Comparison of ENCODE assay signal across 10 cellular contexts in the genomic region with DNA sequence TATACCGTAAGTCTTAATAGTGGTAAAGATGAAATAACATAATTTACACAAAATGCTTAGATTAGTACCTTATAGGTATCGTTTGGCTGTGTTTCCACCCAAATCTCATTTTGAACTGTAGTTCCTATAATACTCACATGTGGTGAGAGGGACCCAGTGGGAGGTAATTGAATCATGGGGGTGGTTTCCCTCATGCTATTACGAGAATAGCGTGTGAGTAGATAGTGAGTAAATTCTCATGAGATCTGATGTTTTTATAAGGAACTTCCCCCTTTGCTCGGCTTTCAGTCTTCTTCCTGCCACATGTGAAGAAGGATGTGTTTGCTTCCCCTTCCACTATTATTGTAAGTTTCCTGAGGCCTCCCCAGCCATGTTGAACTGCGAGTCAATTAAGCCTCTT.
DNase-seq lines count a peak whose midpoint lies in the region; ATAC-seq, FAIRE-seq and TF ChIP-seq lines count a peak whose summit lies in the region.
"Had no signal": no experiment of that assay in that cellular context is flagged by ENCODE, and none has a peak within 500 bp of the region (broad histone marks: within the 10 kb centered on the region; RNA-seq: fewer than 3 reads in every experiment).

No MANE protein-coding gene starts in this region.

- ATAC-seq in GM18873 (IDR thresholded peaks at IDR 0.05; ENCODE audit: low FRiP score, unreplicated experiment) (peak; percentile 43), HG02973 (IDR thresholded peaks at IDR 0.05; ENCODE audit: unreplicated experiment) (peak; percentile 85), memory B cell (ENCODE audit: low read depth) (peak; percentile 85)
- no peak for ATAC-seq in effector memory CD8-positive, alpha-beta T cell (replicated peaks)
- ATAC-seq in activated CD8-positive, alpha-beta T cell treated with anti-CD3 and anti-CD28 coated beads for 36 hours, result no peak

- H3K4me3 ChIP-seq in coronary artery, result no peak overlapping the region

- no peak overlapping the region for H3K27ac Mint-ChIP-seq in memory B cell
- no peak overlapping the region for H3K27ac Mint-ChIP-seq in effector memory CD8-positive, alpha-beta T cell
- no peak overlapping the region for H3K27ac Mint-ChIP-seq in activated CD8-positive, alpha-beta T cell treated with anti-CD3 and anti-CD28 coated beads for 36 hours
- H3K27ac Mint-ChIP-seq: activated naive CD8-positive, alpha-beta T cell treated with anti-CD3 and anti-CD28 coated beads, Interleukin-2, amount 10 ng/mL, durations not matched to agents 7 days and 5 days; IgD-negative memory B cell had no signal

- H3K36me3 Mint-ChIP-seq in memory B cell, result no peaks in the 10 kb centered on the region
- no peaks in the 10 kb centered on the region for H3K36me3 Mint-ChIP-seq in effector memory CD8-positive, alpha-beta T cell (ENCODE audit: insufficient read depth)
- no peaks in the 10 kb centered on the region for H3K36me3 Mint-ChIP-seq in activated CD8-positive, alpha-beta T cell treated with anti-CD3 and anti-CD28 coated beads for 36 hours (ENCODE audit: low read depth)
- H3K36me3 Mint-ChIP-seq: activated naive CD8-positive, alpha-beta T cell treated with anti-CD3 and anti-CD28 coated beads, Interleukin-2, amount 10 ng/mL, durations not matched to agents 7 days and 5 days; IgD-negative memory B cell had no signal

- H3K27ac ChIP-seq in coronary artery, result no peak overlapping the region

- POLR2A ChIA-PET in activated CD8-positive, alpha-beta T cell treated with anti-CD3 and anti-CD28 coated beads for 36 hours (lab: Charles Lee), result no interaction called here

- no peak for FAIRE-seq in RCC 7860 (lab: Jason Lieb, UNC)

- intact Hi-C loops in activated CD8-positive, alpha-beta T cell treated with anti-CD3 and anti-CD28 coated beads for 36 hours (cut with micrococcal nuclease), result no loop called here

- no peaks in the 10 kb centered on the region for H3K27me3 Mint-ChIP-seq in memory B cell
- H3K27me3 Mint-ChIP-seq in effector memory CD8-positive, alpha-beta T cell, result no peaks in the 10 kb centered on the region
- no peaks in the 10 kb centered on the region for H3K27me3 Mint-ChIP-seq in activated CD8-positive, alpha-beta T cell treated with anti-CD3 and anti-CD28 coated beads for 36 hours
- H3K27me3 Mint-ChIP-seq: activated naive CD8-positive, alpha-beta T cell treated with anti-CD3 and anti-CD28 coated beads, Interleukin-2, amount 10 ng/mL, durations not matched to agents 7 days and 5 days; IgD-negative memory B cell had no signal

- peak overlapping the region; percentile 37 for H3K4me3 Mint-ChIP-seq in memory B cell
- H3K4me3 Mint-ChIP-seq in effector memory CD8-positive, alpha-beta T cell, result no peak overlapping the region
- no peak overlapping the region for H3K4me3 Mint-ChIP-seq in activated CD8-positive, alpha-beta T cell treated with anti-CD3 and anti-CD28 coated beads for 36 hours
- H3K4me3 Mint-ChIP-seq: activated naive CD8-positive, alpha-beta T cell treated with anti-CD3 and anti-CD28 coated beads, Interleukin-2, amount 10 ng/mL, durations not matched to agents 7 days and 5 days; IgD-negative memory B cell had no signal

- H3K9me3 Mint-ChIP-seq in memory B cell, result no peaks in the 10 kb centered on the region
- H3K9me3 Mint-ChIP-seq in effector memory CD8-positive, alpha-beta T cell, result peaks cover 0 to 5% of the 10 kb centered on the region in 2 donors
- no peaks in the 10 kb centered on the region for H3K9me3 Mint-ChIP-seq in activated CD8-positive, alpha-beta T cell treated with anti-CD3 and anti-CD28 coated beads for 36 hours
- H3K9me3 Mint-ChIP-seq: activated naive CD8-positive, alpha-beta T cell treated with anti-CD3 and anti-CD28 coated beads, Interleukin-2, amount 10 ng/mL, durations not matched to agents 7 days and 5 days; IgD-negative memory B cell had no signal

- TF ChIP-seq CTCF in coronary artery (IDR thresholded peaks at IDR 0.05), result no peak
- TF ChIP-seq CTCF in activated CD8-positive, alpha-beta T cell treated with anti-CD3 and anti-CD28 coated beads for 36 hours (IDR thresholded peaks at IDR 0.05), result no peak

- H3K4me1 Mint-ChIP-seq in memory B cell, result no peaks in the 10 kb centered on the region
- no peaks in the 10 kb centered on the region for H3K4me1 Mint-ChIP-seq in effector memory CD8-positive, alpha-beta T cell (ENCODE audit: low read depth in 2 of 2)
- no peaks in the 10 kb centered on the region for H3K4me1 Mint-ChIP-seq in activated CD8-positive, alpha-beta T cell treated with anti-CD3 and anti-CD28 coated beads for 36 hours (ENCODE audit: low read depth)
- H3K4me1 Mint-ChIP-seq: activated naive CD8-positive, alpha-beta T cell treated with anti-CD3 and anti-CD28 coated beads, Interleukin-2, amount 10 ng/mL, durations not matched to agents 7 days and 5 days; IgD-negative memory B cell had no signal

- CTCF ChIA-PET in activated CD8-positive, alpha-beta T cell treated with anti-CD3 and anti-CD28 coated beads for 36 hours (lab: Charles Lee), result no interaction called here

- peak; percentile 43 for DNase-seq in RCC 7860 (ENCODE audit: low spot score)
- peak in 1 of 2 donors; percentile 5 for DNase-seq in memory B cell (ENCODE audit: low spot score in 2 of 2)
- no peak for DNase-seq in effector memory CD8-positive, alpha-beta T cell
- no peak for DNase-seq in GM19240 (ENCODE audit: insufficient read length, low spot score)
- no peak for DNase-seq in coronary artery (ENCODE audit: low spot score)
- no peak for DNase-seq in activated CD8-positive, alpha-beta T cell treated with anti-CD3 and anti-CD28 coated beads for 36 hours
- DNase-seq: activated naive CD8-positive, alpha-beta T cell treated with anti-CD3 and anti-CD28 coated beads, Interleukin-2, amount 10 ng/mL, durations not matched to agents 7 days and 5 days had no signal

Comparison
In these comparisons a context has a peak if more than half of its experiments do, and no peak if none do; other contexts are left out.
1. ATAC-seq: peak in GM18873 (single experiment), HG02973 (single experiment) and memory B cell (single experiment); none in effector memory CD8-positive, alpha-beta T cell (single experiment) and activated CD8-positive, alpha-beta T cell treated with anti-CD3 and anti-CD28 coated beads for 36 hours (single experiment).